Comparison of ENCODE assay signal across 24 cellular contexts in the genomic region with DNA sequence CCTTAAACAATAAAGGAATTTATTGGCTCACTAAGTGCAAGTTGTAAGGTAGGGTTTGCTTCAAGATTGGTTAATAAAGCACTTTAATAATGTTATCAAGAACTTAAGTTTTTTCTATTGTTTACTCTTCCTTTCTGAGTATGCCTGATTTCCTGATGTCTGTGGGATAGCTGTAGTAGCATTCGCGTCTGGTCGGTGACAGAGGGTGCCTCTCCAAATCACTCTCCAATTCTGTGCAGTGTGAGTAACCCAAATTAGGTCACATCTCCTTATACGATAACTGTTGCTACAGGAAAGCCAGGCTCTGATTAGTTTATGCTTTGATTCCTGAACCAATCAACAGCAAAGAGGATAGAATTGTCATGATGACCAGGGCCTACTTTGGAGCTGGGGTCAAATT.
"Had no signal": no experiment of that assay in that cellular context is flagged by ENCODE, and none has a peak within 500 bp of the region (broad histone marks: within the 10 kb centered on the region; RNA-seq: fewer than 3 reads in every experiment).

No MANE protein-coding gene starts in this region.

- H3K79me2 ChIP-seq: hepatocyte had no signal

- FAIRE-seq: endothelial cell of umbilical vein, frontal cortex had no signal

- ATAC-seq: foreskin keratinocyte, gastroesophageal sphincter, heart left ventricle, left colon, left lobe of liver, left ventricle myocardium superior had no signal

- H3K27me3 ChIP-seq: esophagus muscularis mucosa, foreskin keratinocyte, gastroesophageal sphincter, heart left ventricle, hepatocyte had no signal

- H2AFZ ChIP-seq: hepatocyte had no signal

- H3K4me2 ChIP-seq: hepatocyte had no signal

- H3K4me3 ChIP-seq: coronary artery, dorsolateral prefrontal cortex, esophagus muscularis mucosa, gastroesophageal sphincter, heart left ventricle, hepatocyte, lower lobe of right lung had no signal

- DNase-seq: dermis blood vessel endothelial cell; dorsolateral prefrontal cortex; effector CD4-positive, alpha-beta T cell; effector memory CD4-positive, alpha-beta T cell; foreskin keratinocyte; heart left ventricle; hypothalamus; immature natural killer cell; islet precursor cell; kidney; kidney glomerular epithelial cell; left colon; left ventricle myocardium superior; lower lobe of right lung; mammary epithelial cell; mesendoderm; midbrain had no signal

- H3K27ac ChIP-seq: coronary artery, dorsolateral prefrontal cortex, esophagus muscularis mucosa, foreskin keratinocyte, gastroesophageal sphincter, heart left ventricle, hepatocyte, lower lobe of right lung had no signal

- H3K4me1 ChIP-seq: esophagus muscularis mucosa, foreskin keratinocyte, gastroesophageal sphincter, heart left ventricle, lower lobe of right lung had no signal

- H3K36me3 ChIP-seq: esophagus muscularis mucosa, gastroesophageal sphincter, heart left ventricle, lower lobe of right lung had no signal
